11 cellular contexts compared by ENCODE assay signal in genomic region chr11:1853376-1854131, GRCh38. TPM values are rescaled to one million over a fixed set of nuclear protein-coding genes. Genes with fewer than 3 reads are reported as not detected.
DNase-seq lines count a peak whose midpoint lies in the region; ATAC-seq, FAIRE-seq and TF ChIP-seq lines count a peak whose summit lies in the region.
"Had no signal": no experiment of that assay in that cellular context is flagged by ENCODE, and none has a peak within 500 bp of the region (broad histone marks: within the 10 kb centered on the region; RNA-seq: fewer than 3 reads in every experiment).

No MANE protein-coding gene starts in this region.

- TF ChIP-seq CTCF in RWPE1 (conservative IDR thresholded peaks at IDR 0.05; ENCODE audit: low read depth) (no peak), osteoblast (IDR thresholded peaks at IDR 0.05; ENCODE audit: extremely low read depth, low read depth, low read length) (no peak)

- CTCF ChIA-PET in RWPE1 (lab: Yijun Ruan, JAX), result interaction anchor here (0.6 kb wide), 1 partner anchor 17 kb away, joined by 4 read pairs; no protein-coding TSS in a partner anchor

- peak overlapping the region; percentile 1; the same call in 1 of the 2 replicates for H3K27ac ChIP-seq in RWPE1
- H3K27ac ChIP-seq in osteoblast (ENCODE audit: low read depth, low read length), result no peak overlapping the region

- no peak for TF ChIP-seq POLR2A in GM12891 (IDR thresholded peaks at IDR 0.05; ENCODE audit: low read depth, low read length)

- H3K9me3 Mint-ChIP-seq in effector memory CD8-positive, alpha-beta T cell, result no peaks in the 10 kb centered on the region
- no peaks in the 10 kb centered on the region for H3K9me3 Mint-ChIP-seq in stimulated activated effector memory CD8-positive, alpha-beta T cell treated with anti-CD3 and anti-CD28 coated beads, Interleukin-12 subunit alpha, Interleukin-12 subunit beta, amount 100 ng/mL, for 72 hours
- H3K9me3 Mint-ChIP-seq: HFFc6 had no signal

- H2AFZ ChIP-seq in osteoblast (ENCODE audit: low read length), result no peak overlapping the region

- H3K36me3 ChIP-seq in osteoblast (ENCODE audit: insufficient read depth, low read length), result no peaks in the 10 kb centered on the region

- no peaks in the 10 kb centered on the region for H3K27me3 Mint-ChIP-seq in effector memory CD8-positive, alpha-beta T cell

- no peaks in the 10 kb centered on the region for H3K27me3 ChIP-seq in osteoblast (ENCODE audit: insufficient read depth, low read length)

- no peaks in the 10 kb centered on the region for H4K20me1 ChIP-seq in osteoblast (ENCODE audit: insufficient read depth, low read length)

- peak; percentile 33 for FAIRE-seq in GM12891 (lab: Jason Lieb, UNC)

- no peak for ATAC-seq in effector memory CD8-positive, alpha-beta T cell (replicated peaks)
- ATAC-seq in stimulated activated effector memory CD8-positive, alpha-beta T cell treated with anti-CD3 and anti-CD28 coated beads, Interleukin-12 subunit alpha, Interleukin-12 subunit beta, amount 100 ng/mL, for 72 hours, result no peak
- ATAC-seq in HG03025 (IDR thresholded peaks at IDR 0.05; ENCODE audit: low FRiP score, unreplicated experiment), result no peak

- no peak overlapping the region for H3K4me3 ChIP-seq in osteoblast (ENCODE audit: insufficient read depth, low read length)

- intact Hi-C loops in posterior vena cava (cut with DNase I), result no loop called here

- peaks cover 52 to 56% of the 10 kb centered on the region in 2 donors for H3K4me1 Mint-ChIP-seq in effector memory CD8-positive, alpha-beta T cell (ENCODE audit: low read depth in 2 of 2)
- peaks cover 64% of the 10 kb centered on the region for H3K4me1 Mint-ChIP-seq in stimulated activated effector memory CD8-positive, alpha-beta T cell treated with anti-CD3 and anti-CD28 coated beads, Interleukin-12 subunit alpha, Interleukin-12 subunit beta, amount 100 ng/mL, for 72 hours

- H3K27ac Mint-ChIP-seq in effector memory CD8-positive, alpha-beta T cell, result peak overlapping the region; percentile 100
- peak overlapping the region; percentile 96 for H3K27ac Mint-ChIP-seq in stimulated activated effector memory CD8-positive, alpha-beta T cell treated with anti-CD3 and anti-CD28 coated beads, Interleukin-12 subunit alpha, Interleukin-12 subunit beta, amount 100 ng/mL, for 72 hours
- H3K27ac Mint-ChIP-seq: HFFc6 had no signal

- peak overlapping the region; percentile 100 for H3K4me3 Mint-ChIP-seq in effector memory CD8-positive, alpha-beta T cell
- H3K4me3 Mint-ChIP-seq in stimulated activated effector memory CD8-positive, alpha-beta T cell treated with anti-CD3 and anti-CD28 coated beads, Interleukin-12 subunit alpha, Interleukin-12 subunit beta, amount 100 ng/mL, for 72 hours, result peak overlapping the region; percentile 99
- H3K4me3 Mint-ChIP-seq: HFFc6 had no signal

- no peaks in the 10 kb centered on the region for H3K9me3 ChIP-seq in osteoblast (ENCODE audit: low read depth, low read length)

- no peaks in the 10 kb centered on the region for H3K79me2 ChIP-seq in osteoblast (ENCODE audit: insufficient read depth, low read length)

- DNase-seq in GM12891 (ENCODE audit: insufficient read length, low spot score) (no peak), RWPE1 (ENCODE audit: low spot score) (no peak), posterior vena cava (ENCODE audit: low spot score) (no peak), HuH-7.5 (ENCODE audit: low spot score) (no peak), osteoblast (ENCODE audit: insufficient read length, low spot score, missing footprints) (no peak)
- DNase-seq in effector memory CD8-positive, alpha-beta T cell, result no peak
- peak in 1 of 2 donors; percentile 77 for DNase-seq in stimulated activated effector memory CD8-positive, alpha-beta T cell treated with anti-CD3 and anti-CD28 coated beads, Interleukin-12 subunit alpha, Interleukin-12 subunit beta, amount 100 ng/mL, for 72 hours (ENCODE audit: low spot score in 2 of 2)
- DNase-seq: foreskin melanocyte, HFFc6, NCI-H2081 treated with DMSO at 0.1 percent for 48 hours had no signal

- H3K4me1 ChIP-seq in osteoblast (ENCODE audit: insufficient read depth, low read length), result no peaks in the 10 kb centered on the region

- POLR2A ChIA-PET in RWPE1 (lab: Yijun Ruan, JAX; ENCODE audit: low non-redundant PET), result no interaction called here

- peaks cover 44% of the 10 kb centered on the region for H3K36me3 Mint-ChIP-seq in effector memory CD8-positive, alpha-beta T cell (ENCODE audit: insufficient read depth)
- H3K36me3 Mint-ChIP-seq in stimulated activated effector memory CD8-positive, alpha-beta T cell treated with anti-CD3 and anti-CD28 coated beads, Interleukin-12 subunit alpha, Interleukin-12 subunit beta, amount 100 ng/mL, for 72 hours, result no peaks in the 10 kb centered on the region

- H3K4me2 ChIP-seq in osteoblast (ENCODE audit: insufficient read depth, low read length), result no peak overlapping the region

TF ChIP-seq in GM12891, 5 proteins besides CTCF, POLR2A, EP300 and RAD21:
- TF ChIP-seq TAF1 (IDR thresholded peaks at IDR 0.05; ENCODE audit: low read depth, low read length), result no peak
- no peak for TF ChIP-seq PAX5 (IDR thresholded peaks at IDR 0.05; ENCODE audit: insufficient read depth, low read length, severe bottlenecking)
- no peak for TF ChIP-seq SPI1 (IDR thresholded peaks at IDR 0.05; ENCODE audit: low read depth, low read length)
- TF ChIP-seq POLR2AphosphoS5 (IDR thresholded peaks at IDR 0.05; ENCODE audit: low read depth, low read length), result no peak
- no peak for TF ChIP-seq POU2F2 (IDR thresholded peaks at IDR 0.05; ENCODE audit: low read depth, low read length)
TF ChIP-seq in GM12891: peak in this region for 0.

RNA-seq across cellular contexts. Expression of gene LSP1, which starts 0.7 kb away (rescaled TPM):
- 602 TPM for polyA plus RNA-seq in GM12891 (2012; ENCODE audit: low read depth, missing spikeins)
- total RNA-seq in posterior vena cava, result 100 to 1,000 TPM in 1 of 2 donors, 10 to 100 TPM in 1; 39.1 to 122 TPM
- total RNA-seq in osteoblast, result 41.0 and 54.6 TPM in 2 replicates

RNA-seq across cellular contexts. Expression of gene TNNI2, which starts 14.8 kb away (rescaled TPM):
- 0.46 TPM for polyA plus RNA-seq in GM12891 (2012; ENCODE audit: low read depth, missing spikeins)
- total RNA-seq in posterior vena cava, result 1 to 10 TPM; 1.0 to 1.3 TPM
- not detected in 2 replicates for total RNA-seq in osteoblast
- total RNA-seq: HFFc6 had no signal

RNA-seq across cellular contexts. Expression of gene SYT8, which starts 18.8 kb away (rescaled TPM):
- 0.60 TPM for polyA plus RNA-seq in GM12891 (2012; ENCODE audit: low read depth, missing spikeins)
- total RNA-seq in posterior vena cava (not detected), osteoblast (0.36 and 0.59 TPM in 2 replicates)
- total RNA-seq: HFFc6 had no signal

RNA-seq across cellular contexts. Expression of gene PRR33, which starts 38.1 kb away (rescaled TPM):
- 5.7 TPM for polyA plus RNA-seq in GM12891 (2012; ENCODE audit: low read depth, missing spikeins)
- total RNA-seq in posterior vena cava, result under 1 TPM in 1 of 2 donors, not detected in 1; 0.14 TPM
- not detected in 2 replicates for total RNA-seq in osteoblast
- total RNA-seq: HFFc6 had no signal
